In the genomic region with DNA sequence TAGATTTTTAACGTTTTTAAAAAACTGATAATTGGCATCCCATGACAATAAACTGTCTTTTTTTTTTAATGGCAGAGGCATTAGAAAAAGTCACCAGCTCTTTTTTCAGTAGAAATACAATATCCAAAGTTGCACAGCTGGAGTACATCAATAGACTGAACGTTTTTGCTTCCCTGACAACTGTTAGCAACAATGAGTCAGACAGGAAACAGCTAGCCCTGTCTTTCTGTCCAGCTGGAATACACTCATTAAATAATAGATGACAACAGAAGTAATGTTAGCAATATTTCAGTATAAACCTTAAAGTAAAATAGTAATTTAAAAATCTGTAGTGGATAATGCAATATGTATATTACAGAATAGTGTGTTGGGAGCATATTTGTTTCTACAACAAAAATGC, we compare ENCODE assay signal across 10 cellular contexts.
DNase-seq lines count a peak whose midpoint lies in the region; ATAC-seq, FAIRE-seq and TF ChIP-seq lines count a peak whose summit lies in the region.
"Had no signal": no experiment of that assay in that cellular context is flagged by ENCODE, and none has a peak within 500 bp of the region (broad histone marks: within the 10 kb centered on the region; RNA-seq: fewer than 3 reads in every experiment).

No MANE protein-coding gene starts in this region.

- intact Hi-C loops in PC-3 (cut with micrococcal nuclease) (no loop called here), esophagus squamous epithelium (cut with DNase I) (no loop called here)

- no peak overlapping the region for H3K27ac ChIP-seq in PC-3 (ENCODE audit: low read length)
- peak overlapping the region in 3 of 4 donors; percentile 58 to 88 (median 80) for H3K27ac ChIP-seq in esophagus squamous epithelium
- no peak overlapping the region for H3K27ac ChIP-seq in neural cell (ENCODE audit: low read length)

- H4K20me1 ChIP-seq in PC-3 (ENCODE audit: low read length) (no peaks in the 10 kb centered on the region), neural cell (ENCODE audit: insufficient read depth) (no peaks in the 10 kb centered on the region)

- in situ Hi-C loops in GM13976 (cut with MboI; ENCODE audit: low sequenced_read_pairs, unreplicated experiment) = no loop called here

- WGBS in esophagus squamous epithelium, 2 donors = 2 to 8% methylated on average over 2 of the region's 2 CpGs

- TF ChIP-seq CTCF in AG10803 (conservative IDR thresholded peaks at IDR 0.05; ENCODE audit: low read length) (no peak), PC-3 (conservative IDR thresholded peaks at IDR 0.05; ENCODE audit: low read depth, low read length) (no peak), esophagus squamous epithelium (IDR thresholded peaks at IDR 0.05) (no peak), neural cell (IDR thresholded peaks at IDR 0.05; ENCODE audit: poor library complexity, severe bottlenecking) (no peak), GM13976 (IDR thresholded peaks at IDR 0.05; ENCODE audit: borderline replicate concordance, control extremely low read depth, extremely low read depth, insufficient read depth, missing control alignments) (no peak)

- peak; percentile 88 for DNase-seq in AG10803 (ENCODE audit: low read depth)
- DNase-seq in PC-3 = peak; percentile 84
- DNase-seq in esophagus squamous epithelium (lab: John Stamatoyannopoulos, UW) = no peak
- DNase-seq in GM13976 (ENCODE audit: low spot score) = no peak
- DNase-seq in GM12892 (ENCODE audit: insufficient read length) = no peak

- CTCF ChIA-PET in PC-3 (lab: Charles Lee) = no interaction called here

- no TSS peak for BruUV-seq in PC-3 (replicated peaks; lab: Mats Ljungman, UMichigan)

- TF ChIP-seq POLR2A in esophagus squamous epithelium (IDR thresholded peaks at IDR 0.05) (no peak), GM12892 (IDR thresholded peaks at IDR 0.05; ENCODE audit: low read depth, low read length) (no peak)

- H3K27me3 ChIP-seq in PC-3 (ENCODE audit: low read length) = no peaks in the 10 kb centered on the region
- H3K27me3 ChIP-seq in esophagus squamous epithelium = no peaks in the 10 kb centered on the region
- H3K27me3 ChIP-seq in neural cell (ENCODE audit: insufficient read depth, low read depth, low read length) = no peaks in the 10 kb centered on the region

- H3K36me3 ChIP-seq in PC-3 (ENCODE audit: low read depth, low read length) = no peaks in the 10 kb centered on the region
- no peaks in the 10 kb centered on the region for H3K36me3 ChIP-seq in esophagus squamous epithelium
- H3K36me3 ChIP-seq in neural cell (ENCODE audit: insufficient read depth, low read length) = no peaks in the 10 kb centered on the region

- no peaks in the 10 kb centered on the region for H3F3A ChIP-seq in PC-3 (ENCODE audit: low read length, unreplicated experiment)
- no peaks in the 10 kb centered on the region for H3F3A ChIP-seq in neural cell (ENCODE audit: insufficient read depth, low read length, poor library complexity, severe bottlenecking)

- no peak overlapping the region for H3K9ac ChIP-seq in PC-3 (ENCODE audit: low read length)
- H3K9ac ChIP-seq in neural cell (ENCODE audit: low read length) = no peak overlapping the region

- ATAC-seq in PC-3 = peak; percentile 100
- no peak for ATAC-seq in HG03342 (IDR thresholded peaks at IDR 0.05; ENCODE audit: unreplicated experiment)
- no peak for ATAC-seq in GM18498 (IDR thresholded peaks at IDR 0.05; ENCODE audit: unreplicated experiment)
- ATAC-seq: K562 had no signal

- no peak overlapping the region for H2AFZ ChIP-seq in PC-3 (ENCODE audit: low read length)
- no peak overlapping the region for H2AFZ ChIP-seq in neural cell (ENCODE audit: low read depth, low read length)

- H3K4me2 ChIP-seq in PC-3 (ENCODE audit: low read length) = 0 out of 2 replicates have a peak overlapping the region, but pooled peaks have one; percentile 2
- no peak overlapping the region for H3K4me2 ChIP-seq in neural cell (ENCODE audit: low read length)

- POLR2A ChIA-PET in PC-3 (lab: Charles Lee; ENCODE audit: unreplicated experiment) = no interaction called here

- H3K9me3 ChIP-seq in PC-3 (ENCODE audit: low read length) = no peaks in the 10 kb centered on the region
- H3K9me3 ChIP-seq in esophagus squamous epithelium = no peaks in the 10 kb centered on the region
- H3K9me3 ChIP-seq in neural cell (ENCODE audit: low read length) = no peaks in the 10 kb centered on the region

- H3K4me3 ChIP-seq in AG10803 (ENCODE audit: low read length) = no peak overlapping the region
- no peak overlapping the region for H3K4me3 ChIP-seq in PC-3 (ENCODE audit: low read length)
- H3K4me3 ChIP-seq in esophagus squamous epithelium = peak overlapping the region in 1 of 4 donors; percentile 27
- H3K4me3 ChIP-seq in neural cell (ENCODE audit: low read length) = no peak overlapping the region
- H3K4me3 ChIP-seq: K562 had no signal

- H3K79me2 ChIP-seq in PC-3 (ENCODE audit: low read length) (no peaks in the 10 kb centered on the region), neural cell (replicated peaks; ENCODE audit: insufficient read depth, low read length) (no peaks in the 10 kb centered on the region)

- no peak for FAIRE-seq in GM12892 (lab: Jason Lieb, UNC)
- FAIRE-seq: D721Med, K562 had no signal

- no peak for TF ChIP-seq EP300 in neural cell (conservative IDR thresholded peaks at IDR 0.05; ENCODE audit: poor library complexity, severe bottlenecking)

- TF ChIP-seq RAD21 in neural cell (conservative IDR thresholded peaks at IDR 0.05) = no peak

- H3K9me2 ChIP-seq in PC-3 (replicated peaks; ENCODE audit: low read length) (no peaks in the 10 kb centered on the region), neural cell (ENCODE audit: insufficient read depth, low read length) (no peaks in the 10 kb centered on the region)

- H3K4me1 ChIP-seq in PC-3 (ENCODE audit: insufficient read depth, low read length) = peaks cover 17% of the 10 kb centered on the region
- H3K4me1 ChIP-seq in esophagus squamous epithelium = peaks cover 0 to 21% (median 7%) of the 10 kb centered on the region in 3 donors

TF ChIP-seq in neural cell, 6 proteins besides CTCF, POLR2A, EP300 and RAD21:
- peak; percentile 51 for TF ChIP-seq POLR2AphosphoS5 (IDR thresholded peaks at IDR 0.05)
- TF ChIP-seq MXI1 (conservative IDR thresholded peaks at IDR 0.05; ENCODE audit: poor library complexity, severe bottlenecking) = no peak
- TF ChIP-seq TAF1 (IDR thresholded peaks at IDR 0.05; ENCODE audit: low read depth) = no peak
- TF ChIP-seq SMC3 (conservative IDR thresholded peaks at IDR 0.05; ENCODE audit: poor library complexity) = no peak

Comparison
In these comparisons a context has a peak if more than half of its experiments do, and no peak if none do; other contexts are left out.
1. DNase-seq: peak in AG10803 (single experiment) and PC-3 (single experiment); none in esophagus squamous epithelium (single experiment), GM13976 (single experiment) and GM12892 (single experiment).
2. H3K27ac ChIP-seq: peak in esophagus squamous epithelium (3 of 4); none in PC-3 (single experiment) and neural cell (single experiment).